Comparison of ENCODE assay signal across 8 cellular contexts in the genomic region with DNA sequence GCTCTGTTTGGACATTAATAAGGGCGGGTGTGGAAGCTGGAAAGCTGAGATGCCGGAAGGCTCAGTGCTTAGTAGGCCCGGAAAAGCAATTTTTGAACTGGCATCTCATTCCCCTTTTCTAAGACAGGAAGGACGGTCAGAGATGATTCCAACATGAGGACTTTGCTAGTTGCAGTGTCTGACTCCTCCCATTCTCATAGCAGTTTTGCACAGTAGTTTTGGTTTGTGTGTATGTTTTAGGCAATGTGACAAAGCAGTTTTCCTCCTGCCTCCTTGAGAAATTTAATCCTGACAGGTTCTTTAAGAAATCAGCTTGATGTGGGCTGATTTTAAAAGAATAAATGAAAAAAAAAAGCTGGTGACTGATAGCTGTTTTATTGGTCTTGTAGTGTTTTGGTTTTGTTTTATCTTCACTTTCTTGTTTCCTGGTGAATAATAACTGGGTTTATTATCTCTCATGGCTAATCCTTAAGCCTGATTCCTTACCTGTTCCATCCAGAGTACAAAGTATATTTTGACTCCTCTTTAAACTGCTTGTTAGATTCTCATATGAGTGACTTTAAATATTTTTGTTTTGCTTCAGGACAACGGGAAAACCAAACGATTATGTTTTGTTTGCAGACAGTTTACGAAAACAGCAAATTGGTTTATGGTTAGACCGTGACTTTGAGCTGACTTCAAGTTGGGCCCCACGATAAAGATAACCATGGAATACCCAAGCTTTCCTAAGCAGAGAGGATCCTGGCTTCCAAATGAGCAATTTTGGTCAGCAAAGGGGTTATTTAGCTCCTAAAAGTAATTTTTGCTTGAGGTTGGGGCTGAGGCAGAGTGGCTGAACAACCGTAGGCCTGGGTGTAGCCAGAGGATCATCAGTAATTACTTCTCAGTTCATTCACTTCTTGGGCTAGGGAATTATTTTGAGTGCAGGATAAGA. TPM values are rescaled to one million over a fixed set of nuclear protein-coding genes. Genes with fewer than 3 reads are reported as not detected.
DNase-seq lines count a peak whose midpoint lies in the region; ATAC-seq and TF ChIP-seq lines count a peak whose summit lies in the region.
"Had no signal": no experiment of that assay in that cellular context is flagged by ENCODE, and none has a peak within 500 bp of the region (broad histone marks: within the 10 kb centered on the region; RNA-seq: fewer than 3 reads in every experiment).

No MANE protein-coding gene starts in this region.

- H3K4me3 Mint-ChIP-seq in dendritic cell treated with granulocyte-macrophage colony-stimulating factor and Interleukin-4, amounts not matched to agents 40 ng/mL and 50 ng/mL, for 4 days: peak overlapping the region; percentile 69

- peaks cover 45% of the 10 kb centered on the region for H3K36me3 Mint-ChIP-seq in dendritic cell treated with granulocyte-macrophage colony-stimulating factor and Interleukin-4, amounts not matched to agents 40 ng/mL and 50 ng/mL, for 4 days (ENCODE audit: low read depth)

- no peaks in the 10 kb centered on the region for H3K27me3 ChIP-seq in OCI-LY3 (ENCODE audit: low read depth, low read length)
- H3K27me3 ChIP-seq in osteoblast (ENCODE audit: insufficient read depth, low read length): no peaks in the 10 kb centered on the region
- H3K27me3 ChIP-seq: right atrium auricular region had no signal

- H3K36me3 ChIP-seq in OCI-LY3 (replicated peaks; ENCODE audit: low read depth, low read length): peaks cover 25% of the 10 kb centered on the region
- H3K36me3 ChIP-seq in osteoblast (ENCODE audit: insufficient read depth, low read length): no peaks in the 10 kb centered on the region
- H3K36me3 ChIP-seq: right atrium auricular region had no signal

- no peaks in the 10 kb centered on the region for H3K9me3 ChIP-seq in OCI-LY3 (ENCODE audit: insufficient read depth, low read length)
- no peaks in the 10 kb centered on the region for H3K9me3 ChIP-seq in osteoblast (ENCODE audit: low read depth, low read length)
- H3K9me3 ChIP-seq: right atrium auricular region had no signal

- intact Hi-C loops in dendritic cell treated with granulocyte-macrophage colony-stimulating factor and Interleukin-4, amounts not matched to agents 40 ng/mL and 50 ng/mL, for 4 days (cut with micrococcal nuclease): loop anchor here (5.0 kb wide), 1 partner anchor 49 kb away; no protein-coding TSS in a partner anchor

- peak overlapping the region; percentile 20 for H3K4me3 ChIP-seq in OCI-LY3 (ENCODE audit: low read length)
- peak overlapping the region; percentile 51 for H3K4me3 ChIP-seq in osteoblast (ENCODE audit: insufficient read depth, low read length)
- H3K4me3 ChIP-seq: right atrium auricular region had no signal

- peak overlapping the region; percentile 51 for H3K4me2 ChIP-seq in OCI-LY3 (ENCODE audit: low read length)
- H3K4me2 ChIP-seq in osteoblast (ENCODE audit: insufficient read depth, low read length): peak overlapping the region; percentile 74

- no peak for TF ChIP-seq CTCF in OCI-LY3 (IDR thresholded peaks at IDR 0.05; ENCODE audit: low read depth, low read length)
- TF ChIP-seq CTCF in osteoblast (IDR thresholded peaks at IDR 0.05; ENCODE audit: extremely low read depth, low read depth, low read length): no peak

- peak overlapping the region; percentile 34 for H3K9ac ChIP-seq in OCI-LY3 (ENCODE audit: low read length)

- peak overlapping the region; percentile 44 for H3K27ac ChIP-seq in OCI-LY3 (ENCODE audit: low read length)
- peak overlapping the region; percentile 84 for H3K27ac ChIP-seq in osteoblast (ENCODE audit: low read depth, low read length)
- H3K27ac ChIP-seq: right atrium auricular region had no signal

- H3K79me2 ChIP-seq in OCI-LY3 (ENCODE audit: low read length) (peaks cover 82% of the 10 kb centered on the region), osteoblast (ENCODE audit: insufficient read depth, low read length) (peaks cover 69% of the 10 kb centered on the region)

- peak overlapping the region; percentile 86 for H3K27ac Mint-ChIP-seq in dendritic cell treated with granulocyte-macrophage colony-stimulating factor and Interleukin-4, amounts not matched to agents 40 ng/mL and 50 ng/mL, for 4 days

- H3K4me1 Mint-ChIP-seq in dendritic cell treated with granulocyte-macrophage colony-stimulating factor and Interleukin-4, amounts not matched to agents 40 ng/mL and 50 ng/mL, for 4 days (ENCODE audit: low read depth): peaks cover 57% of the 10 kb centered on the region

- H3K4me1 ChIP-seq in OCI-LY3 (ENCODE audit: low read length): peaks cover 73% of the 10 kb centered on the region
- peaks cover 30% of the 10 kb centered on the region for H3K4me1 ChIP-seq in osteoblast (ENCODE audit: insufficient read depth, low read length)

- ATAC-seq in HG03159 (IDR thresholded peaks at IDR 0.05; ENCODE audit: unreplicated experiment) (no peak), GM21447 (IDR thresholded peaks at IDR 0.05; ENCODE audit: unreplicated experiment) (no peak)

- H3K27me3 Mint-ChIP-seq in dendritic cell treated with granulocyte-macrophage colony-stimulating factor and Interleukin-4, amounts not matched to agents 40 ng/mL and 50 ng/mL, for 4 days: peaks cover 6% of the 10 kb centered on the region

- H2AFZ ChIP-seq in OCI-LY3 (ENCODE audit: low read depth, low read length) (no peak overlapping the region), osteoblast (ENCODE audit: low read length) (peak overlapping the region; percentile 80)

- DNase-seq in ELR (ENCODE audit: low read depth): peak; percentile 70
- peak; percentile 85 for DNase-seq in osteoblast (ENCODE audit: insufficient read length, low spot score, missing footprints)
- no peak for DNase-seq in SKM-1 treated with dmso at 0.1 percent for 144 hours (lab: John Stamatoyannopoulos, UW; ENCODE audit: unreplicated experiment)

- H4K20me1 ChIP-seq in OCI-LY3 (ENCODE audit: insufficient read depth, low read length) (peaks cover 16% of the 10 kb centered on the region), osteoblast (ENCODE audit: insufficient read depth, low read length) (peaks cover 2% of the 10 kb centered on the region)

- no peaks in the 10 kb centered on the region for H3K9me3 Mint-ChIP-seq in dendritic cell treated with granulocyte-macrophage colony-stimulating factor and Interleukin-4, amounts not matched to agents 40 ng/mL and 50 ng/mL, for 4 days

RNA-seq across cellular contexts. Expression of gene PTPRJ, which starts 3.4 kb away (rescaled TPM):
- total RNA-seq in osteoblast: 9.1 and 10.9 TPM in 2 replicates
